In the genomic region with DNA sequence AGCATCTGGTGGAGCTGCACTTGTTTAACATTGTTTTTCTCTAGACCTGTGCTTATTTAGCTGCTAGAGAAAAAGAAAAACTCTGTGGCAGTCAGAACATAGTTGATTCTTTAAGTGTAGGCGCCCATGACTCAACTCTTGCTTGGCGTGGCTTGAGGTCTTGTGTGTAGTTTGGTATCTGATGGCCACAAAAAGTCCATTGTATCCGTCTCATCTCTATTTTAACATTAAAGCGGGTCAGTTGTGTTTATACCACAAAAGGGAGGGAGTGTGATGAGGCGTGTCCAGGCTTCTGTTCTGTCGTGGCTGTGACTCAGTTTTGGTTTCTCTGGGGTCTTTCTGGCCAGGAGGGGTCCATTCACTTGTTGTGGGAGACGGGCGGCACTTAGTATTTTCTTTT, we compare ENCODE assay signal across 21 cellular contexts.
DNase-seq lines count a peak whose midpoint lies in the region; ATAC-seq and TF ChIP-seq lines count a peak whose summit lies in the region.
"Had no signal": no experiment of that assay in that cellular context is flagged by ENCODE, and none has a peak within 500 bp of the region (broad histone marks: within the 10 kb centered on the region; RNA-seq: fewer than 3 reads in every experiment).

No MANE protein-coding gene starts in this region.

- H3K4me1 Mint-ChIP-seq in stimulated activated effector memory CD8-positive, alpha-beta T cell treated with anti-CD3 and anti-CD28 coated beads, Interleukin-12 subunit alpha, Interleukin-12 subunit beta, amount 100 ng/mL, for 72 hours: peaks cover 7% of the 10 kb centered on the region
- H3K4me1 Mint-ChIP-seq: activated CD4-positive, alpha-beta memory T cell treated with anti-CD3 and anti-CD28 coated beads, Interleukin-2, amount 10 ng/mL, durations not matched to agents 7 days and 5 days; WTC11 had no signal

- H3K4me3 Mint-ChIP-seq in stimulated activated effector memory CD8-positive, alpha-beta T cell treated with anti-CD3 and anti-CD28 coated beads, Interleukin-12 subunit alpha, Interleukin-12 subunit beta, amount 100 ng/mL, for 72 hours: no peak overlapping the region
- H3K4me3 Mint-ChIP-seq: activated CD4-positive, alpha-beta memory T cell treated with anti-CD3 and anti-CD28 coated beads, Interleukin-2, amount 10 ng/mL, durations not matched to agents 7 days and 5 days; activated T-cell treated with anti-CD3 and anti-CD28 coated beads, Interleukin-2, amount 50 U/mL, for 72 hours; T-helper 17 cell; WTC11 had no signal

- no peaks in the 10 kb centered on the region for H3K36me3 Mint-ChIP-seq in stimulated activated effector memory CD8-positive, alpha-beta T cell treated with anti-CD3 and anti-CD28 coated beads, Interleukin-12 subunit alpha, Interleukin-12 subunit beta, amount 100 ng/mL, for 72 hours
- H3K36me3 Mint-ChIP-seq: activated naive CD4-positive, alpha-beta T cell treated with anti-CD3 and anti-CD28 coated beads, Interleukin-2, amount 50 U/mL, for 72 hours; WTC11 had no signal

- no peak for TF ChIP-seq CTCF in GM13977 (IDR thresholded peaks at IDR 0.05; ENCODE audit: extremely low read depth, insufficient read depth, missing control alignments)

- peak; percentile 34 for DNase-seq in GM13977 (ENCODE audit: low spot score)
- no peak for DNase-seq in stimulated activated effector memory CD8-positive, alpha-beta T cell treated with anti-CD3 and anti-CD28 coated beads, Interleukin-12 subunit alpha, Interleukin-12 subunit beta, amount 100 ng/mL, for 72 hours (ENCODE audit: low spot score in 2 of 2)
- no peak for DNase-seq in stimulated activated CD4-positive, alpha-beta T cell treated with anti-CD3 and anti-CD28 coated beads, Interleukin-4, amount 100 ng/mL, for 24 hours
- DNase-seq in NCI-H2107 treated with DMSO at 0.1 percent for 48 hours (lab: John Stamatoyannopoulos, UW; ENCODE audit: unreplicated experiment): no peak
- DNase-seq: activated CD4-positive, alpha-beta memory T cell treated with anti-CD3 and anti-CD28 coated beads, Interleukin-2, amount 10 ng/mL, durations not matched to agents 7 days and 5 days; activated T-cell treated with anti-CD3 and anti-CD28 coated beads, Interleukin-2, amount 50 U/mL, for 72 hours; HCEC 1CT; hippocampal formation; islet precursor cell; NCI-H1930; NCI-H446 treated with DMSO at 0.1 percent for 48 hours; SHP77 treated with DMSO at 0.1 percent for 48 hours; sigmoid colon; stomach; T-helper 17 cell; uterus had no signal

- ATAC-seq in GM21825 (IDR thresholded peaks at IDR 0.05; ENCODE audit: unreplicated experiment) (peak; percentile 55), HG03565 (IDR thresholded peaks at IDR 0.05; ENCODE audit: unreplicated experiment) (peak; percentile 73), HG03045 (IDR thresholded peaks at IDR 0.05; ENCODE audit: unreplicated experiment) (no peak)
- peak; percentile 62 for ATAC-seq in stimulated activated effector memory CD8-positive, alpha-beta T cell treated with anti-CD3 and anti-CD28 coated beads, Interleukin-12 subunit alpha, Interleukin-12 subunit beta, amount 100 ng/mL, for 72 hours
- ATAC-seq: activated naive CD4-positive, alpha-beta T cell treated with anti-CD3 and anti-CD28 coated beads, Interleukin-2, amount 50 U/mL, for 72 hours; activated T-cell treated with anti-CD3 and anti-CD28 coated beads, Interleukin-2, amount 50 U/mL, for 72 hours; T-helper 17 cell; WTC11 had no signal

- in situ Hi-C loops in GM13977 (cut with MboI; ENCODE audit: low pct_unique_long_range_greater_than_20kb, low sequenced_read_pairs, unreplicated experiment): no loop called here

- H3K27ac Mint-ChIP-seq in stimulated activated effector memory CD8-positive, alpha-beta T cell treated with anti-CD3 and anti-CD28 coated beads, Interleukin-12 subunit alpha, Interleukin-12 subunit beta, amount 100 ng/mL, for 72 hours: no peak overlapping the region
- H3K27ac Mint-ChIP-seq: activated CD4-positive, alpha-beta memory T cell treated with anti-CD3 and anti-CD28 coated beads, Interleukin-2, amount 10 ng/mL, durations not matched to agents 7 days and 5 days; activated naive CD4-positive, alpha-beta T cell treated with anti-CD3 and anti-CD28 coated beads, Interleukin-2, amount 50 U/mL, for 72 hours; activated T-cell treated with anti-CD3 and anti-CD28 coated beads, Interleukin-2, amount 50 U/mL, for 72 hours; T-helper 17 cell; WTC11 had no signal

- no peaks in the 10 kb centered on the region for H3K9me3 Mint-ChIP-seq in stimulated activated effector memory CD8-positive, alpha-beta T cell treated with anti-CD3 and anti-CD28 coated beads, Interleukin-12 subunit alpha, Interleukin-12 subunit beta, amount 100 ng/mL, for 72 hours
- H3K9me3 Mint-ChIP-seq: activated CD4-positive, alpha-beta memory T cell treated with anti-CD3 and anti-CD28 coated beads, Interleukin-2, amount 10 ng/mL, durations not matched to agents 7 days and 5 days; activated naive CD4-positive, alpha-beta T cell treated with anti-CD3 and anti-CD28 coated beads, Interleukin-2, amount 50 U/mL, for 72 hours; activated T-cell treated with anti-CD3 and anti-CD28 coated beads, Interleukin-2, amount 50 U/mL, for 72 hours had no signal
